Comparison of ENCODE assay signal across 18 cellular contexts in the genomic region with DNA sequence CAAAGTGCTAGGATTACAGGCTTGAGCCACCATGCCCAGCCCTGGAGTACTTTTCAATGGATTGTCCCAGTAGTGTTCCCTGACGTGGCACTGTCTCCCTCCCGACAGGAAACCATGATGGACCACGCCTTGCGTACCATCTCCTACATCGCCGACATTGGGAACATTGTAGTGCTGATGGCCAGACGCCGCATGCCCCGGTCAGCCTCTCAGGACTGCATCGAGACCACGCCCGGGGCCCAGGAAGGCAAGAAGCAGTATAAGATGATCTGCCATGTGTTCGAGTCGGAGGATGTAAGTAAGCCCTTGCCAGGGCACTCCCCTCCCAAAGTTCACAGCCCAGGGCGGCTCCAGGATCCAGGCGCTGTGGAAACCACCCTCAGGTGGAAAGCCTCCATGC.
"Had no signal": no experiment of that assay in that cellular context is flagged by ENCODE, and none has a peak within 500 bp of the region (broad histone marks: within the 10 kb centered on the region; RNA-seq: fewer than 3 reads in every experiment).

No MANE protein-coding gene starts in this region.

- H3K9me3 Mint-ChIP-seq: naive thymus-derived CD8-positive, alpha-beta T cell; nephron progenitor cell; stimulated activated effector memory CD8-positive, alpha-beta T cell treated with anti-CD3 and anti-CD28 coated beads, Interleukin-12 subunit alpha, Interleukin-12 subunit beta, amount 100 ng/mL, for 72 hours; type B pancreatic cell had no signal

- H3K4me1 ChIP-seq: pancreas had no signal

- H2AFZ ChIP-seq: hepatocyte had no signal

- H3K4me2 ChIP-seq: hepatocyte, smooth muscle cell had no signal

- H3K79me2 ChIP-seq: hepatocyte had no signal

- DNase-seq: left lung, occipital lobe, tibial artery had no signal

- H3K4me3 ChIP-seq: dorsolateral prefrontal cortex, hepatocyte, left lung, pancreas, right atrium auricular region, smooth muscle cell, testis, tibial artery had no signal

- H3K9me3 ChIP-seq: left lung, pancreas, right atrium auricular region, testis, tibial artery had no signal

- H3K27ac Mint-ChIP-seq: nephron progenitor cell; progenitor cell of endocrine pancreas; stimulated activated effector memory CD8-positive, alpha-beta T cell treated with anti-CD3 and anti-CD28 coated beads, Interleukin-12 subunit alpha, Interleukin-12 subunit beta, amount 100 ng/mL, for 72 hours; type B pancreatic cell had no signal

- H3K27me3 Mint-ChIP-seq: naive thymus-derived CD8-positive, alpha-beta T cell; progenitor cell of endocrine pancreas; type B pancreatic cell had no signal

- H3K27me3 ChIP-seq: dorsolateral prefrontal cortex, hepatocyte, pancreas, right atrium auricular region, testis had no signal

- ATAC-seq: left cardiac atrium, left lung, sciatic nerve had no signal

- H3K4me1 Mint-ChIP-seq: stimulated activated effector memory CD8-positive, alpha-beta T cell treated with anti-CD3 and anti-CD28 coated beads, Interleukin-12 subunit alpha, Interleukin-12 subunit beta, amount 100 ng/mL, for 72 hours had no signal

- FAIRE-seq: colon, frontal cortex, pancreas had no signal

- H3K27ac ChIP-seq: hepatocyte, left lung, pancreas, right atrium auricular region, testis, tibial artery had no signal

- H3K4me3 Mint-ChIP-seq: nephron progenitor cell; stimulated activated effector memory CD8-positive, alpha-beta T cell treated with anti-CD3 and anti-CD28 coated beads, Interleukin-12 subunit alpha, Interleukin-12 subunit beta, amount 100 ng/mL, for 72 hours; type B pancreatic cell had no signal

- H3K36me3 ChIP-seq: left lung, pancreas, right atrium auricular region, tibial artery had no signal
